Comparison of ENCODE assay signal across 8 cellular contexts in genomic region chr11:62443390-62444201, GRCh38. TPM values are rescaled to one million over a fixed set of nuclear protein-coding genes. Genes with fewer than 3 reads are reported as not detected.
DNase-seq lines count a peak whose midpoint lies in the region; ATAC-seq and TF ChIP-seq lines count a peak whose summit lies in the region.

No MANE protein-coding gene starts in this region.

- H3K27ac ChIP-seq in RWPE1 = peak overlapping the region; percentile 66
- peak overlapping the region; percentile 77 to 88 for H3K27ac ChIP-seq in esophagus (ENCODE audit: low read depth in 2 of 2, low read length in 1 of 2)
- peak overlapping the region; percentile 76 for H3K27ac ChIP-seq in parathyroid adenoma

- no peaks in the 10 kb centered on the region for H3K36me3 ChIP-seq in BE2C
- H3K36me3 ChIP-seq in esophagus (ENCODE audit: control insufficient read depth in 2 of 2, insufficient read depth in 2 of 2, low read length in 1 of 2) = no peaks in the 10 kb centered on the region
- no peaks in the 10 kb centered on the region for H3K36me3 ChIP-seq in parathyroid adenoma (ENCODE audit: control insufficient read depth, insufficient read depth, low read length)

- H3K79me2 ChIP-seq in parathyroid adenoma = no peaks in the 10 kb centered on the region

- POLR2A ChIA-PET in RWPE1 (lab: Yijun Ruan, JAX; ENCODE audit: low non-redundant PET) = no interaction called here

- H3K4me1 ChIP-seq in BE2C = no peaks in the 10 kb centered on the region
- peaks cover 4 to 10% of the 10 kb centered on the region in 2 donors for H3K4me1 ChIP-seq in esophagus (ENCODE audit: control insufficient read depth in 2 of 2, insufficient read depth in 2 of 2, low read length in 1 of 2)
- H3K4me1 ChIP-seq in parathyroid adenoma = peaks cover 11% of the 10 kb centered on the region

- H2AFZ ChIP-seq in parathyroid adenoma = peak overlapping the region; percentile 93

- no peak overlapping the region for H3K9ac ChIP-seq in parathyroid adenoma

- ATAC-seq in HG02885 (IDR thresholded peaks at IDR 0.05; ENCODE audit: poor library complexity, unreplicated experiment) = no peak

- no peak for DNase-seq in BE2C
- no peak for DNase-seq in RWPE1 (ENCODE audit: low spot score)
- no peak for DNase-seq in foreskin melanocyte
- no peak for DNase-seq in HT-29 (ENCODE audit: low spot score)
- DNase-seq in SHP77 (lab: John Stamatoyannopoulos, UW) = no peak

- CTCF ChIA-PET in RWPE1 (lab: Yijun Ruan, JAX) = interaction anchor here (0.9 kb wide), 1 partner anchor 19 kb away, joined by 4 read pairs; no protein-coding TSS in a partner anchor

- H3K9me3 ChIP-seq in BE2C (no peaks in the 10 kb centered on the region), esophagus (ENCODE audit: control insufficient read depth in 2 of 2, insufficient read depth in 1 of 2, low read depth in 1 of 2, low read length in 1 of 2) (no peaks in the 10 kb centered on the region), parathyroid adenoma (ENCODE audit: control insufficient read depth, low read length) (no peaks in the 10 kb centered on the region)

- no peak for TF ChIP-seq CTCF in BE2C (IDR thresholded peaks at IDR 0.05; ENCODE audit: low read depth, low read length)
- no peak for TF ChIP-seq CTCF in RWPE1 (conservative IDR thresholded peaks at IDR 0.05; ENCODE audit: low read depth)
- no peak for TF ChIP-seq CTCF in parathyroid adenoma (IDR thresholded peaks at IDR 0.05)

- H3K4me2 ChIP-seq in parathyroid adenoma (ENCODE audit: low read length) = no peak overlapping the region

- WGBS in esophagus, 2 donors = 69 to 73% methylated on average over 17 of the region's 17 CpGs

- H3K4me3 ChIP-seq in BE2C (ENCODE audit: low read depth, low read length) = peak overlapping the region; percentile 52
- H3K4me3 ChIP-seq in esophagus (ENCODE audit: low read depth in 1 of 2, low read length in 2 of 2) = no peak overlapping the region
- H3K4me3 ChIP-seq in parathyroid adenoma (ENCODE audit: low read depth, low read length) = no peak overlapping the region

- H3K27me3 ChIP-seq in BE2C (no peaks in the 10 kb centered on the region), esophagus (ENCODE audit: control insufficient read depth in 1 of 2, insufficient read depth in 2 of 2, low read length in 2 of 2) (no peaks in the 10 kb centered on the region), parathyroid adenoma (ENCODE audit: control insufficient read depth, insufficient read depth, low read length) (no peaks in the 10 kb centered on the region)

RNA-seq across cellular contexts. Expression of gene SCGB1A1, which starts 24.8 kb away (rescaled TPM):
- not detected for polyA plus RNA-seq in BE2C (2012; ENCODE audit: insufficient read depth, insufficient read length, low read depth)
- polyA plus RNA-seq in esophagus = 1 to 10 TPM; 4.8 to 5.5 TPM
- not detected in 2 replicates for total RNA-seq in HT-29 (2014; rRNA removed; shearing (Covaris generic))
